In genomic region chr1:171226757-171227370, GRCh38 we compare ENCODE assay signal across 9 cellular contexts. TPM values are rescaled to one million over a fixed set of nuclear protein-coding genes. Genes with fewer than 3 reads are reported as not detected.
DNase-seq lines count a peak whose midpoint lies in the region; ATAC-seq and TF ChIP-seq lines count a peak whose summit lies in the region.
"Had no signal": no experiment of that assay in that cellular context is flagged by ENCODE, and none has a peak within 500 bp of the region (broad histone marks: within the 10 kb centered on the region; RNA-seq: fewer than 3 reads in every experiment).

No MANE protein-coding gene starts in this region.

- 87% methylated on average over 1 of the region's 1 CpG for WGBS in hepatocyte (ENCODE audit: low lambda C conversion rate, missing lambda C conversion rate)

- H4K20me1 ChIP-seq in hepatocyte (ENCODE audit: insufficient read depth, poor library complexity, severe bottlenecking), result no peaks in the 10 kb centered on the region

- no peaks in the 10 kb centered on the region for H3K9me2 ChIP-seq in hepatocyte (replicated peaks; ENCODE audit: insufficient read depth)

- H3K79me2 ChIP-seq in hepatocyte, result no peaks in the 10 kb centered on the region

- peaks cover 4% of the 10 kb centered on the region for H3K4me1 ChIP-seq in hepatocyte (ENCODE audit: insufficient read depth)

- no peak overlapping the region for H3K4me2 ChIP-seq in hepatocyte

- peak; percentile 15 for DNase-seq in activated CD4-positive, alpha-beta T cell treated with anti-CD3 and anti-CD28 coated beads for 48 hours
- no peak for DNase-seq in activated CD4-positive, alpha-beta T cell treated with anti-CD3 and anti-CD28 coated beads for 1 hour
- DNase-seq in HT1080 (ENCODE audit: low read depth), result peak; percentile 32
- DNase-seq in NCI-H82 treated with DMSO at 0.1 percent for 48 hours (lab: John Stamatoyannopoulos, UW; ENCODE audit: unreplicated experiment), result peak; percentile 81
- DNase-seq in astrocyte of the cerebellum (ENCODE audit: low read depth), result peak; percentile 81
- peak; percentile 83 for DNase-seq in hepatocyte (ENCODE audit: low spot score)
- DNase-seq in stromal cell of bone marrow (ENCODE audit: low read depth), result peak; percentile 62

- ATAC-seq in GM21526 (IDR thresholded peaks at IDR 0.05; ENCODE audit: low FRiP score, unreplicated experiment), result peak; percentile 94

- TF ChIP-seq CTCF in astrocyte of the cerebellum (IDR thresholded peaks at IDR 0.05; ENCODE audit: low read depth, low read length, missing control alignments) (peak; percentile 76), hepatocyte (IDR thresholded peaks at IDR 0.05; ENCODE audit: poor library complexity) (peak; percentile 75)

- H3K27me3 ChIP-seq in hepatocyte, result no peaks in the 10 kb centered on the region

- H3K27ac ChIP-seq in hepatocyte, result no peak overlapping the region

- no peaks in the 10 kb centered on the region for H3K36me3 ChIP-seq in hepatocyte (replicated peaks; ENCODE audit: insufficient read depth, low read depth)

- H3K4me3 ChIP-seq in astrocyte of the cerebellum (ENCODE audit: low read depth, low read length) (no peak overlapping the region), hepatocyte (no peak overlapping the region)

- in situ Hi-C loops in astrocyte of the cerebellum (cut with HindIII; ENCODE audit: low sequenced_read_pairs), result loop anchor here (5.0 kb wide), 3 partner anchors 100 to 255 kb away; no protein-coding TSS in a partner anchor

- no peaks in the 10 kb centered on the region for H3K9me3 ChIP-seq in hepatocyte (ENCODE audit: low read depth)

- H2AFZ ChIP-seq in hepatocyte, result no peak overlapping the region

RNA-seq across cellular contexts. Expression of gene FMO1, which starts 21.4 kb away (rescaled TPM):
- total RNA-seq in HT1080 (2014; rRNA removed; shearing (Covaris generic)), result not detected in 2 replicates
- polyA plus RNA-seq in HT1080 (2015; cell fraction: cytosol; rRNA removed), result not detected in 2 replicates
- polyA plus RNA-seq in HT1080 (2015; cell fraction: nucleus; rRNA removed), result 0.38 TPM in 1 of 2 replicates, not detected in the other
- total RNA-seq in hepatocyte, result 71.2 and 79.6 TPM in 2 replicates
- polyA plus RNA-seq in hepatocyte, result 49.4 and 51.2 TPM in 2 replicates
- total RNA-seq: CD4-positive, alpha-beta memory T cell had no signal
- polyA plus RNA-seq: CD4-positive, alpha-beta memory T cell had no signal

RNA-seq across cellular contexts. Expression of gene FMO2, which starts 41.8 kb away (rescaled TPM):
- total RNA-seq in HT1080 (2014; rRNA removed; shearing (Covaris generic)), result not detected in 2 replicates
- not detected in 2 replicates for polyA plus RNA-seq in HT1080 (2015; cell fraction: cytosol; rRNA removed)
- polyA plus RNA-seq in HT1080 (2015; cell fraction: nucleus; rRNA removed), result not detected in 2 replicates
- 0.70 and 2.0 TPM in 2 replicates for total RNA-seq in hepatocyte
- polyA plus RNA-seq in hepatocyte, result not detected in 2 replicates
- total RNA-seq: CD4-positive, alpha-beta memory T cell had no signal
- polyA plus RNA-seq: CD4-positive, alpha-beta memory T cell had no signal

Comparison
In these comparisons a context has a peak if more than half of its experiments do, and no peak if none do; other contexts are left out.
1. RNA of gene FMO1, which starts 21.4 kb away (total RNA-seq): 71.2 to 79.6 TPM in hepatocyte; not detected in HT1080; every median in the first group is over 10 times any median in the second.